8 cellular contexts compared by ENCODE assay signal in genomic region chr11:67238894-67239794, GRCh38. TPM values are rescaled to one million over a fixed set of nuclear protein-coding genes. Genes with fewer than 3 reads are reported as not detected.
DNase-seq lines count a peak whose midpoint lies in the region; TF ChIP-seq lines count a peak whose summit lies in the region.

No MANE protein-coding gene starts in this region.

- no peaks in the 10 kb centered on the region for H3K9me3 ChIP-seq in Loucy (ENCODE audit: insufficient read depth, low read depth, low read length)
- no peaks in the 10 kb centered on the region for H3K9me3 ChIP-seq in mucosa of stomach (ENCODE audit: control insufficient read depth, low read length)

- H3K4me2 ChIP-seq in Loucy (ENCODE audit: low read depth, low read length, poor library complexity, severe bottlenecking) = peak overlapping the region; percentile 78

- H3F3A ChIP-seq in Loucy (ENCODE audit: low read depth) = no peaks in the 10 kb centered on the region

- peak; percentile 63 for DNase-seq in DMS53 (lab: John Stamatoyannopoulos, UW)
- peak; percentile 41 for DNase-seq in cerebellar cortex (ENCODE audit: low spot score)
- no peak for DNase-seq in stimulated activated CD4-positive, alpha-beta T cell treated with anti-CD3 and anti-CD28 coated beads, Interleukin-15, amount 100 ng/mL, for 24 hours
- DNase-seq in ureter (ENCODE audit: low spot score) = no peak
- no peak for DNase-seq in KG1 (lab: John Stamatoyannopoulos, UW)
- no peak for DNase-seq in DMS153 (lab: John Stamatoyannopoulos, UW)

- H3K79me2 ChIP-seq in Loucy (ENCODE audit: insufficient read depth, low read length) = peaks cover 52% of the 10 kb centered on the region

- H3K27me3 ChIP-seq in Loucy (ENCODE audit: insufficient read depth, low read length, poor library complexity, severe bottlenecking) (no peaks in the 10 kb centered on the region), mucosa of stomach (ENCODE audit: control insufficient read depth, insufficient read depth, low read length) (no peaks in the 10 kb centered on the region)

- H3K36me3 ChIP-seq in Loucy (ENCODE audit: insufficient read depth, low read length) (peaks cover 21% of the 10 kb centered on the region), mucosa of stomach (ENCODE audit: control insufficient read depth, insufficient read depth, low read length) (peaks cover 4% of the 10 kb centered on the region)

- no peaks in the 10 kb centered on the region for H3K9me2 ChIP-seq in Loucy (replicated peaks; ENCODE audit: low read depth, low read length)

- no peak overlapping the region for H2AFZ ChIP-seq in Loucy (ENCODE audit: low read length)

- H3K4me3 ChIP-seq in Loucy (ENCODE audit: low read length, poor library complexity, severe bottlenecking) (peak overlapping the region; percentile 49), mucosa of stomach (ENCODE audit: low read length) (no peak overlapping the region)

- peaks cover 45% of the 10 kb centered on the region for H4K20me1 ChIP-seq in Loucy (ENCODE audit: insufficient read depth, low read length, poor library complexity, severe bottlenecking)

- no peak for TF ChIP-seq CTCF in Loucy (conservative IDR thresholded peaks at IDR 0.05; ENCODE audit: low read length)

- H3K4me1 ChIP-seq in Loucy (ENCODE audit: insufficient read depth, low read length, poor library complexity, severe bottlenecking) (peaks cover 41% of the 10 kb centered on the region), mucosa of stomach (ENCODE audit: control insufficient read depth, insufficient read depth, low read length) (peaks cover 34% of the 10 kb centered on the region)

- H3K9ac ChIP-seq in Loucy (ENCODE audit: low read depth, low read length, poor library complexity, severe bottlenecking) (peak overlapping the region; percentile 44), mucosa of stomach (ENCODE audit: low read length) (peak overlapping the region; percentile 9)

RNA-seq across cellular contexts. Expression of gene GRK2, which starts 27.1 kb away (rescaled TPM):
- total RNA-seq in ureter = 75.9 TPM

RNA-seq across cellular contexts. Expression of gene ANKRD13D, which starts 50.0 kb away (rescaled TPM):
- total RNA-seq in ureter = 110 TPM

Comparison
In these comparisons a context has a peak if more than half of its experiments do, and no peak if none do; other contexts are left out.
1. DNase-seq: peak in DMS53 (single experiment) and cerebellar cortex (single experiment); none in stimulated activated CD4-positive, alpha-beta T cell treated with anti-CD3 and anti-CD28 coated beads, Interleukin-15, amount 100 ng/mL, for 24 hours (single experiment), ureter (single experiment), KG1 (single experiment) and DMS153 (single experiment).